8 cellular contexts compared by ENCODE assay signal in the genomic region with DNA sequence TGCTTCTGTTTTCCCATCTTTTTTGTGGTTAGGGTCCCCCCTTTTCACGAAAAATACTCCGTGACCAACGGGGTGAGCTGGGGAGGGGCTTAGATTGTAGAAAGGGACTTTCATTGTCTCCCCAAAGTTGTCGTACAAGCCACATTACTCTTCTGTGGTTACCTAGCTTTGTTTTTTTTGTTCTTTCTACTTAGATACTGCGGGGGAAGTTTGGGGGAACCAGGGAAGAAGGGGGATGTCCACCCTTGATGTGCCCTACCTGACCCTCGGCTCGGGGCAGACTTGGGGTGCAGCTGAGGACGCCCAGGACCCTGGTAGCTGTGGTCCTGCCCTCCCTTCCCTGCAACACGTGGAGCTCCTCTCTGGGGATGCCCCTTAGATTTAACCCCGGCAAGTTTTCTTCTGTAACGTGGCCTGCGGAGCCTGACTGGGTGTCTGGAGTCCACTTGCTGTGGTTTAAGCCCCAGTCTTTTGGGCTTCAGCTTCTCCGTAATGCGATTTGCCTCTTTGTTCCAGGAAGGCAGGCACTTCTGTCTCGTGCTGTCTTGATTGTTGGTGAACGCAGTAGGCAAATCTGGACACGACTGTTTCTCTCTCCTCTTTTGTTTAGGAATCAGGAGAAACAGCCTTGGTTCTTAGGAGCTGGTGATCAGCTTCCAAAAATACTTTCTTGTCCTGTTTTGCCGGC. TPM values are rescaled to one million over a fixed set of nuclear protein-coding genes. Genes with fewer than 3 reads are reported as not detected.
DNase-seq lines count a peak whose midpoint lies in the region; ATAC-seq and TF ChIP-seq lines count a peak whose summit lies in the region.

No MANE protein-coding gene starts in this region.

- H3K36me3 Mint-ChIP-seq in activated T-helper 17 cell treated with anti-CD3 and anti-CD28 coated beads, Interleukin-2, amount 50 U/mL, for 72 hours (ENCODE audit: low read depth) = peaks cover 41% of the 10 kb centered on the region
- H3K36me3 Mint-ChIP-seq in neural crest cell (ENCODE audit: low read depth) = no peaks in the 10 kb centered on the region

- H3K9me3 Mint-ChIP-seq in activated T-helper 17 cell treated with anti-CD3 and anti-CD28 coated beads, Interleukin-2, amount 50 U/mL, for 72 hours = no peaks in the 10 kb centered on the region
- no peaks in the 10 kb centered on the region for H3K9me3 Mint-ChIP-seq in neural crest cell

- H3K9me3 ChIP-seq in NT2/D1 (ENCODE audit: insufficient read depth, low read length) = no peaks in the 10 kb centered on the region
- H3K9me3 ChIP-seq in uterus = no peaks in the 10 kb centered on the region

- H3K36me3 ChIP-seq in NT2/D1 (ENCODE audit: insufficient read depth, insufficient read length, low read length) = peaks cover 4% of the 10 kb centered on the region
- H3K36me3 ChIP-seq in uterus = no peaks in the 10 kb centered on the region

- intact Hi-C loops in uterus (cut with DNase I; ENCODE audit: low total_unique reads) = no loop called here

- H3K27me3 ChIP-seq in NT2/D1 (ENCODE audit: insufficient read depth, insufficient read length) = peaks cover 4% of the 10 kb centered on the region
- no peaks in the 10 kb centered on the region for H3K27me3 ChIP-seq in uterus

- peak overlapping the region; percentile 80 to 87 for H3K27ac ChIP-seq in uterus

- H3K9ac ChIP-seq in NT2/D1 (ENCODE audit: insufficient read length, low read depth) = peak overlapping the region; percentile 87

- H3K4me1 ChIP-seq in NT2/D1 (ENCODE audit: insufficient read depth, insufficient read length) (peaks cover 5% of the 10 kb centered on the region), uterus (peaks cover 0 to 10% of the 10 kb centered on the region in 2 donors)

- H3K27me3 Mint-ChIP-seq in activated T-helper 17 cell treated with anti-CD3 and anti-CD28 coated beads, Interleukin-2, amount 50 U/mL, for 72 hours = no peaks in the 10 kb centered on the region
- peaks cover 2% of the 10 kb centered on the region for H3K27me3 Mint-ChIP-seq in neural crest cell (ENCODE audit: low read depth)

- peak; percentile 59 for ATAC-seq in activated T-helper 17 cell treated with anti-CD3 and anti-CD28 coated beads, Interleukin-2, amount 50 U/mL, for 72 hours (replicated peaks)
- no peak for ATAC-seq in HG03159 (IDR thresholded peaks at IDR 0.05; ENCODE audit: unreplicated experiment)

- peak overlapping the region; percentile 78 for H3K4me3 ChIP-seq in NT2/D1 (ENCODE audit: insufficient read length, low read depth)
- H3K4me3 ChIP-seq in fibroblast of mammary gland (ENCODE audit: control insufficient read depth, low read depth, low read length) = peak overlapping the region; percentile 84
- H3K4me3 ChIP-seq in uterus = peak overlapping the region; percentile 47 to 87

- DNase-seq in NCI-H2171 treated with DMSO at 0.1 percent for 48 hours (lab: John Stamatoyannopoulos, UW) (peak; percentile 39), NCI-H2171 (lab: John Stamatoyannopoulos, UW) (no peak), NT2/D1 (ENCODE audit: low read depth, low spot score) (no peak), fibroblast of mammary gland (ENCODE audit: low read depth) (peak; percentile 53), neural crest cell (ENCODE audit: low read depth, low spot score) (peak; percentile 12), uterus (peak; percentile 22 to 29)

- no peak for TF ChIP-seq CTCF in fibroblast of mammary gland (conservative IDR thresholded peaks at IDR 0.05; ENCODE audit: control insufficient read depth, insufficient read depth, low read depth, low read length)
- TF ChIP-seq CTCF in neural crest cell (conservative IDR thresholded peaks at IDR 0.05) = no peak
- no peak for TF ChIP-seq CTCF in uterus (IDR thresholded peaks at IDR 0.05)

- H3K4me3 Mint-ChIP-seq in activated T-helper 17 cell treated with anti-CD3 and anti-CD28 coated beads, Interleukin-2, amount 50 U/mL, for 72 hours = peak overlapping the region; percentile 85
- peak overlapping the region; percentile 99 for H3K4me3 Mint-ChIP-seq in neural crest cell

- no peak for TF ChIP-seq POLR2A in uterus (IDR thresholded peaks at IDR 0.05)

- peaks cover 41% of the 10 kb centered on the region for H3K4me1 Mint-ChIP-seq in activated T-helper 17 cell treated with anti-CD3 and anti-CD28 coated beads, Interleukin-2, amount 50 U/mL, for 72 hours
- H3K4me1 Mint-ChIP-seq in neural crest cell = peaks cover 27% of the 10 kb centered on the region

- H3K27ac Mint-ChIP-seq in activated T-helper 17 cell treated with anti-CD3 and anti-CD28 coated beads, Interleukin-2, amount 50 U/mL, for 72 hours = peak overlapping the region; percentile 90
- peak overlapping the region; percentile 94 for H3K27ac Mint-ChIP-seq in neural crest cell (ENCODE audit: unreplicated experiment)

RNA-seq across cellular contexts. Expression of a gene that starts 0.9 kb away (rescaled TPM):
- 10 to 100 TPM; 78.0 to 84.0 TPM for total RNA-seq in activated T-helper 17 cell treated with anti-CD3 and anti-CD28 coated beads, Interleukin-2, amount 50 U/mL, for 72 hours
- 34.9 and 38.7 TPM in 2 replicates for total RNA-seq in neural crest cell
- total RNA-seq in uterus = 10 to 100 TPM; 12.1 to 39.2 (median 18.6) TPM

Comparison
In these comparisons a context has a peak if more than half of its experiments do, and no peak if none do; other contexts are left out.
1. DNase-seq: peak in NCI-H2171 treated with DMSO at 0.1 percent for 48 hours (single experiment), fibroblast of mammary gland (single experiment), neural crest cell (single experiment) and uterus (2 of 2); none in NCI-H2171 (single experiment) and NT2/D1 (single experiment).
2. Peak in every context shown above with its lines, with median percentiles within 50 percentile points of each other: H3K4me3 ChIP-seq.